ENCODE assay signal across 19 cellular contexts in genomic region chr4:158125325-158125724, GRCh38. TPM values are rescaled to one million over a fixed set of nuclear protein-coding genes. Genes with fewer than 3 reads are reported as not detected.
A peak's percentile ranks its signal among the peaks of the same experiment; 100 is the strongest.
DNase-seq lines count a peak whose midpoint lies in the region; ATAC-seq and TF ChIP-seq lines count a peak whose summit lies in the region.
"Had no signal": no experiment of that assay in that cellular context is flagged by ENCODE, and none has a peak within 500 bp of the region (broad histone marks: within the 10 kb centered on the region; RNA-seq: fewer than 3 reads in every experiment).

No MANE protein-coding gene starts in this region.

- DNase-seq in mammary epithelial cell (no peak), breast epithelium (ENCODE audit: low spot score in 2 of 2) (no peak), IMR-90 (no peak), astrocyte of the hippocampus (ENCODE audit: low read depth, low spot score) (peak; percentile 2), uterus (no peak), 8988T (no peak)
- DNase-seq in activated CD4-positive, alpha-beta T cell treated with anti-CD3 and anti-CD28 coated beads for 36 hours, result no peak
- DNase-seq: BE2C; CD4-positive, alpha-beta memory T cell; DMS153; DND-41; GF-D8; GOT3; HCEC 1CT; HFFc6; KG1 had no signal

- WGBS in mammary epithelial cell (ENCODE audit: low coverage, missing lambda C conversion rate), result 100% methylated on average over 1 of the region's 1 CpG
- no CpG with 5 or more reads among the region's 1 CpG for WGBS in IMR-90 (ENCODE audit: extremely low coverage in 2 of 2, insufficient read length in 1 of 2), 2 experiments

- intact Hi-C loops in mammary epithelial cell (cut with micrococcal nuclease), result no loop called here
- intact Hi-C loops in breast epithelium (cut with DNase I; ENCODE audit: low total_unique reads), result no loop called here
- intact Hi-C loops in IMR-90 (cut with micrococcal nuclease), result no loop called here
- intact Hi-C loops in uterus (cut with DNase I; ENCODE audit: low total_unique reads), result no loop called here
- intact Hi-C loops in activated CD4-positive, alpha-beta T cell treated with anti-CD3 and anti-CD28 coated beads for 36 hours (cut with DNase I, micrococcal nuclease), result no loop called here

- no peak overlapping the region for H2AK5ac ChIP-seq in IMR-90 (ENCODE audit: low read depth, low read length)

- H3K36me3 ChIP-seq in mammary epithelial cell (ENCODE audit: insufficient read depth, low read length) (peaks cover 9% of the 10 kb centered on the region), breast epithelium (no peaks in the 10 kb centered on the region), IMR-90 (ENCODE audit: control insufficient read depth, insufficient read depth, low read length) (no peaks in the 10 kb centered on the region), uterus (no peaks in the 10 kb centered on the region)
- H3K36me3 ChIP-seq: BE2C had no signal

- H3K4me2 ChIP-seq in mammary epithelial cell (ENCODE audit: insufficient read depth, low read depth, low read length) (no peak overlapping the region), IMR-90 (ENCODE audit: low read depth, low read length) (no peak overlapping the region)

- TF ChIP-seq CTCF in mammary epithelial cell (conservative IDR thresholded peaks at IDR 0.05 in 1 of 2, IDR thresholded peaks at IDR 0.05 in 1 of 2; ENCODE audit: extremely low read depth in 1 of 2, insufficient read depth in 1 of 2, low read depth in 1 of 2, low read length in 2 of 2) (no peak), breast epithelium (IDR thresholded peaks at IDR 0.05) (no peak), IMR-90 (conservative IDR thresholded peaks at IDR 0.05; ENCODE audit: low read depth, low read length) (no peak), uterus (IDR thresholded peaks at IDR 0.05) (no peak)

- H3K36me3 Mint-ChIP-seq in activated CD4-positive, alpha-beta T cell treated with anti-CD3 and anti-CD28 coated beads for 36 hours (ENCODE audit: low read depth), result no peaks in the 10 kb centered on the region
- H3K36me3 Mint-ChIP-seq: CD4-positive, alpha-beta memory T cell; IgD-negative memory B cell had no signal

- H3K4me3 ChIP-seq in mammary epithelial cell (replicated peaks in 1 of 3; ENCODE audit: insufficient read depth in 1 of 3, low read depth in 2 of 3, low read length in 3 of 3) (no peak overlapping the region), breast epithelium (no peak overlapping the region), IMR-90 (ENCODE audit: insufficient read depth, low read depth, low read length) (no peak overlapping the region), uterus (no peak overlapping the region)

- no peaks in the 10 kb centered on the region for H3K27me3 Mint-ChIP-seq in activated CD4-positive, alpha-beta T cell treated with anti-CD3 and anti-CD28 coated beads for 36 hours
- H3K27me3 Mint-ChIP-seq: CD4-positive, alpha-beta memory T cell; IgD-negative memory B cell had no signal

- no peak overlapping the region for H2AK9ac ChIP-seq in IMR-90 (replicated peaks; ENCODE audit: low read depth, low read length, poor library complexity)

- H3K9me3 ChIP-seq in mammary epithelial cell (replicated peaks; ENCODE audit: insufficient read depth, low read length) (no peaks in the 10 kb centered on the region), breast epithelium (no peaks in the 10 kb centered on the region), IMR-90 (ENCODE audit: control insufficient read depth, insufficient read depth, low read length) (no peaks in the 10 kb centered on the region), uterus (no peaks in the 10 kb centered on the region)
- H3K9me3 ChIP-seq: BE2C had no signal

- H4K5ac ChIP-seq in IMR-90 (ENCODE audit: low read depth, low read length), result no peak overlapping the region

- H2BK5ac ChIP-seq in IMR-90 (ENCODE audit: low read depth, low read length, poor library complexity, severe bottlenecking), result no peak overlapping the region

- no peak overlapping the region for H2BK20ac ChIP-seq in IMR-90 (ENCODE audit: low read depth, low read length)

- POLR2A ChIA-PET in IMR-90 (lab: Charles Lee; ENCODE audit: unreplicated experiment), result no interaction called here
- POLR2A ChIA-PET in activated CD4-positive, alpha-beta T cell treated with anti-CD3 and anti-CD28 coated beads for 36 hours (lab: Charles Lee), result no interaction called here

- BruUV-seq in mammary epithelial cell (replicated peaks; lab: Mats Ljungman, UMichigan) (TSS peak; percentile 23), IMR-90 (replicated peaks; lab: Mats Ljungman, UMichigan) (no TSS peak)

- H3K9me3 Mint-ChIP-seq in activated CD4-positive, alpha-beta T cell treated with anti-CD3 and anti-CD28 coated beads for 36 hours (ENCODE audit: low read depth), result no peaks in the 10 kb centered on the region
- H3K9me3 Mint-ChIP-seq: HFFc6, IgD-negative memory B cell had no signal

- H4K20me1 ChIP-seq in mammary epithelial cell (ENCODE audit: insufficient read depth, low read length) (no peaks in the 10 kb centered on the region), IMR-90 (ENCODE audit: insufficient read depth, low read length) (no peaks in the 10 kb centered on the region)

- H3K4me3 Mint-ChIP-seq in activated CD4-positive, alpha-beta T cell treated with anti-CD3 and anti-CD28 coated beads for 36 hours, result no peak overlapping the region
- H3K4me3 Mint-ChIP-seq: CD4-positive, alpha-beta memory T cell; HFFc6; IgD-negative memory B cell had no signal

- H3K27ac Mint-ChIP-seq in activated CD4-positive, alpha-beta T cell treated with anti-CD3 and anti-CD28 coated beads for 36 hours, result no peak overlapping the region
- H3K27ac Mint-ChIP-seq: CD4-positive, alpha-beta memory T cell; HFFc6; IgD-negative memory B cell had no signal

- H4K8ac ChIP-seq in IMR-90 (ENCODE audit: low read depth in 2 of 2, low read length in 2 of 2), result no peak overlapping the region

- H3K27ac ChIP-seq in mammary epithelial cell (ENCODE audit: insufficient read depth, low read depth, low read length) (no peak overlapping the region), breast epithelium (no peak overlapping the region), IMR-90 (ENCODE audit: insufficient read depth, low read length) (no peak overlapping the region), uterus (peak overlapping the region; percentile 56 to 69)
- H3K27ac ChIP-seq: C4-2B had no signal

- no peak overlapping the region for H4K91ac ChIP-seq in IMR-90 (ENCODE audit: insufficient read depth, low read depth, low read length)

- TF ChIP-seq POLR2A in breast epithelium (IDR thresholded peaks at IDR 0.05) (no peak), IMR-90 (IDR thresholded peaks at IDR 0.05; ENCODE audit: low read depth, low read length) (no peak), uterus (IDR thresholded peaks at IDR 0.05) (no peak)

- H2BK120ac ChIP-seq in IMR-90 (ENCODE audit: low read depth, low read length), result no peak overlapping the region

- no peak overlapping the region for H3K18ac ChIP-seq in IMR-90 (ENCODE audit: low read depth, low read length)

- TF ChIP-seq RAD21 in IMR-90 (IDR thresholded peaks at IDR 0.05; ENCODE audit: low read length), result no peak

- no peaks in the 10 kb centered on the region for H3K27me3 ChIP-seq in mammary epithelial cell (ENCODE audit: insufficient read depth, low read length)
- H3K27me3 ChIP-seq in breast epithelium, result no peaks in the 10 kb centered on the region
- no peaks in the 10 kb centered on the region for H3K27me3 ChIP-seq in IMR-90 (ENCODE audit: control insufficient read depth, insufficient read depth, low read length)
- H3K27me3 ChIP-seq in uterus, result no peaks in the 10 kb centered on the region
- H3K27me3 ChIP-seq: BE2C had no signal

- H3K4me1 Mint-ChIP-seq in activated CD4-positive, alpha-beta T cell treated with anti-CD3 and anti-CD28 coated beads for 36 hours, result no peaks in the 10 kb centered on the region
- H3K4me1 Mint-ChIP-seq: CD4-positive, alpha-beta memory T cell; IgD-negative memory B cell had no signal

- H3K56ac ChIP-seq in IMR-90 (ENCODE audit: extremely low read depth, insufficient read depth, low read length), result no peak overlapping the region

- H3K79me2 ChIP-seq in mammary epithelial cell (ENCODE audit: insufficient read depth, low read length), result no peaks in the 10 kb centered on the region

- CTCF ChIA-PET in mammary epithelial cell (lab: Charles Lee; ENCODE audit: low non-redundant PET) (no interaction called here), IMR-90 (lab: Yijun Ruan, JAX) (no interaction called here)
- CTCF ChIA-PET in activated CD4-positive, alpha-beta T cell treated with anti-CD3 and anti-CD28 coated beads for 36 hours (lab: Charles Lee), result no interaction called here

- H2AFZ ChIP-seq in mammary epithelial cell (ENCODE audit: low read depth, low read length) (no peak overlapping the region), IMR-90 (replicated peaks; ENCODE audit: low read length, poor library complexity) (no peak overlapping the region)

- no peak overlapping the region; the same call in 2 of the 3 replicates for H2BK15ac ChIP-seq in IMR-90 (ENCODE audit: low read depth, low read length)

- in situ Hi-C loops in mammary epithelial cell (cut with MboI; ENCODE audit: low sequenced_read_pairs in 2 of 2) (no loop called here), IMR-90 (cut with MboI; ENCODE audit: low sequenced_read_pairs) (no loop called here)

- peak overlapping the region; percentile 4; the same call in 1 of the 2 replicates for H3K4ac ChIP-seq in IMR-90 (ENCODE audit: low read depth, low read length)

- no peaks in the 10 kb centered on the region for H3K9me1 ChIP-seq in IMR-90 (ENCODE audit: insufficient read depth, low read length)

- dilution Hi-C loops in mammary epithelial cell (cut with HindIII; ENCODE audit: low sequenced_read_pairs) (no loop called here), IMR-90 (cut with HindIII; ENCODE audit: low sequenced_read_pairs, unreplicated experiment) (no loop called here)

- no peak overlapping the region for H3K23ac ChIP-seq in IMR-90 (ENCODE audit: low read depth, low read length)

- no peaks in the 10 kb centered on the region for H3K79me1 ChIP-seq in IMR-90 (ENCODE audit: low read depth in 1 of 2, low read length in 2 of 2)

- no peak for ATAC-seq in IMR-90 (ENCODE audit: low read depth)
- ATAC-seq in activated CD4-positive, alpha-beta T cell treated with anti-CD3 and anti-CD28 coated beads for 36 hours, result no peak
- ATAC-seq in GM18858 (IDR thresholded peaks at IDR 0.05; ENCODE audit: unreplicated experiment), result no peak

- H3K9ac ChIP-seq in mammary epithelial cell (ENCODE audit: insufficient read depth, low read length), result no peak overlapping the region
- H3K9ac ChIP-seq in IMR-90 (ENCODE audit: low read depth, low read length), result no peak overlapping the region

- H3K14ac ChIP-seq in IMR-90 (replicated peaks; ENCODE audit: low read depth, low read length), result no peak overlapping the region

- H3K4me1 ChIP-seq in mammary epithelial cell (ENCODE audit: insufficient read depth, low read length), result peaks cover 6% of the 10 kb centered on the region
- H3K4me1 ChIP-seq in breast epithelium, result no peaks in the 10 kb centered on the region
- H3K4me1 ChIP-seq in IMR-90 (ENCODE audit: control insufficient read depth, insufficient read depth, low read length), result peaks cover 5% of the 10 kb centered on the region; the same call in 1 of the 2 replicates
- H3K4me1 ChIP-seq in uterus, result no peaks in the 10 kb centered on the region
- H3K4me1 ChIP-seq: BE2C had no signal

RNA-seq across cellular contexts. Expression of gene GASK1B, which starts 47.5 kb away (rescaled TPM):
- 10 to 100 TPM; 13.5 to 27.2 TPM for total RNA-seq in mammary epithelial cell
- 8.1 TPM for polyA plus RNA-seq in mammary epithelial cell
- polyA minus RNA-seq in mammary epithelial cell, result 12.1 TPM
- total RNA-seq in breast epithelium, result 10 to 100 TPM; 69.3 to 71.1 (median 70.4) TPM
- 4.1 and 6.7 TPM in 2 replicates for total RNA-seq in IMR-90 (2012; rRNA removed)
- 4.5 and 5.4 TPM in 2 replicates for polyA plus RNA-seq in IMR-90 (2012; rRNA removed)
- polyA plus RNA-seq in IMR-90 (2012; cell fraction: cytosol; rRNA removed), result 1.9 and 4.6 TPM in 2 replicates
- polyA plus RNA-seq in IMR-90 (2012; cell fraction: nucleus; rRNA removed; ENCODE audit: low replicate concordance), result 2.3 and 5.6 TPM in 2 replicates
- 100 to 1,000 TPM in 1 of 4 donors, 10 to 100 TPM in 3; 54.7 to 135 (median 62.7) TPM for total RNA-seq in uterus
- not detected for total RNA-seq in activated CD4-positive, alpha-beta T cell treated with anti-CD3 and anti-CD28 coated beads for 36 hours
- polyA plus RNA-seq: CD4-positive, alpha-beta memory T cell had no signal

Comparison
In these comparisons a context has a peak if more than half of its experiments do, and no peak if none do; other contexts are left out.
1. H3K27ac ChIP-seq: peak in uterus (2 of 2); none in mammary epithelial cell (single experiment), breast epithelium (0 of 2) and IMR-90 (single experiment).